30 cellular contexts compared by ENCODE assay signal in genomic region chr13:113348591-113348990, GRCh38. TPM values are rescaled to one million over a fixed set of nuclear protein-coding genes. Genes with fewer than 3 reads are reported as not detected.
"Had no signal": no experiment of that assay in that cellular context is flagged by ENCODE, and none has a peak within 500 bp of the region (broad histone marks: within the 10 kb centered on the region; RNA-seq: fewer than 3 reads in every experiment).

No MANE protein-coding gene starts in this region.

- H3K27me3 ChIP-seq: heart right ventricle, hepatocyte, left lung, neural progenitor cell, neutrophil, ovary, stomach, testis, thyroid gland, transverse colon, upper lobe of left lung, vagina had no signal

- H3K9me3 Mint-ChIP-seq: mesothelial cell of epicardium had no signal

- H3K4me3 Mint-ChIP-seq: mesothelial cell of epicardium; naive B cell; natural killer cell; nephron progenitor cell; neural progenitor cell; stimulated activated naive B cell treated with anti-CD40 and anti-IgM and Interleukin-4, amounts not matched to agents 10 μg/mL and 1 μg/mL and 100 μg/mL, for 72 hours had no signal

- ATAC-seq: heart right ventricle; left colon; left lung; natural killer cell; right cardiac atrium; stimulated activated naive B cell treated with anti-CD40 and anti-IgM and Interleukin-4, amounts not matched to agents 10 μg/mL and 1 μg/mL and 100 μg/mL, for 72 hours; stimulated activated naive CD8-positive, alpha-beta T cell treated with anti-CD3 and anti-CD28 coated beads, Interleukin-15, Interleukin-2, amounts not matched to agents 100 U/mL and 50 U/mL, for 24 hours had no signal

- H3K9me3 ChIP-seq: ovary, prostate gland, testis, thyroid gland, transverse colon, vagina had no signal

- H2AFZ ChIP-seq: hepatocyte, neural progenitor cell had no signal

- H3K4me3 ChIP-seq: heart right ventricle, hepatocyte, left lung, lung, neural progenitor cell, ovary, prostate gland, smooth muscle cell, stomach, testis, thyroid gland, transverse colon, upper lobe of left lung, vagina had no signal

- H3K4me1 ChIP-seq: heart right ventricle, neural progenitor cell, prostate gland, stomach, testis, thyroid gland, transverse colon, vagina had no signal

- H3K36me3 ChIP-seq: heart right ventricle, left lung, neural progenitor cell, neutrophil, ovary, thyroid gland, vagina had no signal

- H3K4me1 Mint-ChIP-seq: mesothelial cell of epicardium; naive B cell; natural killer cell; nephron progenitor cell; neural progenitor cell; stimulated activated naive B cell treated with anti-CD40 and anti-IgM and Interleukin-4, amounts not matched to agents 10 μg/mL and 1 μg/mL and 100 μg/mL, for 72 hours had no signal

- H3K27ac ChIP-seq: heart right ventricle, hepatocyte, left lung, neural progenitor cell, neutrophil, ovary, prostate gland, stomach, testis, thyroid gland, transverse colon, upper lobe of left lung, vagina had no signal

- H3K27ac Mint-ChIP-seq: mesothelial cell of epicardium; natural killer cell; nephron progenitor cell; stimulated activated naive B cell treated with anti-CD40 and anti-IgM and Interleukin-4, amounts not matched to agents 10 μg/mL and 1 μg/mL and 100 μg/mL, for 72 hours had no signal

- H3K4me2 ChIP-seq: hepatocyte, neural progenitor cell, smooth muscle cell had no signal

- DNase-seq: heart right ventricle; left colon; mesendoderm; naive B cell; natural killer cell; nephron progenitor cell; occipital lobe; retina; right cardiac atrium; stimulated activated CD4-positive, alpha-beta T cell treated with anti-CD3 and anti-CD28 coated beads, Interleukin-12 subunit alpha, Interleukin-12 subunit beta, amount 100 ng/mL, for 4 hours; stimulated activated CD4-positive, alpha-beta T cell treated with anti-CD3 and anti-CD28 coated beads, Interleukin-15, amount 100 ng/mL, for 24 hours; stimulated activated CD4-positive, alpha-beta T cell treated with anti-CD3 and anti-CD28 coated beads, Interleukin-2, amount 100 ng/mL, for 24 hours; stimulated activated CD4-positive, alpha-beta T cell treated with anti-CD3 and anti-CD28 coated beads, Interleukin-4, amount 100 ng/mL, for 1 hour; stimulated activated naive B cell treated with anti-CD40 and anti-IgM and Interleukin-4, amounts not matched to agents 10 μg/mL and 1 μg/mL and 100 μg/mL, for 72 hours; stimulated activated naive CD8-positive, alpha-beta T cell treated with anti-CD3 and anti-CD28 coated beads, Interleukin-15, Interleukin-2, amounts not matched to agents 100 U/mL and 50 U/mL, for 24 hours; stomach; testis; thyroid gland; transverse colon had no signal

RNA-seq across cellular contexts. Expression of gene GRTP1, which starts 15.3 kb away (rescaled TPM):
- total RNA-seq: natural killer cell had no signal
